22 cellular contexts compared by ENCODE assay signal in genomic region chr12:41907550-41907949, GRCh38.
DNase-seq lines count a peak whose midpoint lies in the region; ATAC-seq and TF ChIP-seq lines count a peak whose summit lies in the region.
"Had no signal": no experiment of that assay in that cellular context is flagged by ENCODE, and none has a peak within 500 bp of the region (broad histone marks: within the 10 kb centered on the region; RNA-seq: fewer than 3 reads in every experiment).

No MANE protein-coding gene starts in this region.

- H3K27me3 ChIP-seq in heart left ventricle (no peaks in the 10 kb centered on the region), right cardiac atrium (ENCODE audit: control insufficient read depth, insufficient read depth) (no peaks in the 10 kb centered on the region), right atrium auricular region (no peaks in the 10 kb centered on the region)
- H3K27me3 ChIP-seq: BE2C; BLaER1 treated with 17β-estradiol and CSF1 and Interleukin-3, amounts not matched to agents 10 nM and 100 nM had no signal

- H3K9me3 ChIP-seq in heart left ventricle: peaks cover 0 to under 1% (median 0%) of the 10 kb centered on the region in 12 donors
- H3K9me3 ChIP-seq in right cardiac atrium (ENCODE audit: control insufficient read depth, low read length): no peaks in the 10 kb centered on the region
- H3K9me3 ChIP-seq in right atrium auricular region: no peaks in the 10 kb centered on the region
- H3K9me3 ChIP-seq: A549; BE2C; BLaER1 treated with 17β-estradiol and CSF1 and Interleukin-3, amounts not matched to agents 10 nM and 100 nM; HAP-1 had no signal

- peaks cover 10% of the 10 kb centered on the region for H3K27me3 Mint-ChIP-seq in glutamatergic neuron (ENCODE audit: unreplicated experiment)
- H3K27me3 Mint-ChIP-seq: CD4-positive, alpha-beta T cell had no signal

- H3K36me3 ChIP-seq in heart left ventricle (no peaks in the 10 kb centered on the region), right atrium auricular region (no peaks in the 10 kb centered on the region)
- H3K36me3 ChIP-seq: BE2C; BLaER1 treated with 17β-estradiol and CSF1 and Interleukin-3, amounts not matched to agents 10 nM and 100 nM; HAP-1 had no signal

- no peak for TF ChIP-seq POLR2A in heart left ventricle (IDR thresholded peaks at IDR 0.05)

- no peak for TF ChIP-seq CTCF in heart left ventricle (IDR thresholded peaks at IDR 0.05)
- no peak for TF ChIP-seq CTCF in right atrium auricular region (IDR thresholded peaks at IDR 0.05)
- TF ChIP-seq CTCF in glutamatergic neuron (IDR thresholded peaks at IDR 0.05; ENCODE audit: partially characterized antibody, unreplicated experiment): no peak

- H3K27ac Mint-ChIP-seq in glutamatergic neuron (ENCODE audit: unreplicated experiment): peak overlapping the region; percentile 74
- H3K27ac Mint-ChIP-seq: CD4-positive, alpha-beta T cell had no signal

- H3K4me3 ChIP-seq in heart left ventricle (no peak overlapping the region), right cardiac atrium (ENCODE audit: low read length) (no peak overlapping the region), right atrium auricular region (no peak overlapping the region)
- H3K4me3 ChIP-seq: A549; BLaER1 treated with 17β-estradiol and CSF1 and Interleukin-3, amounts not matched to agents 10 nM and 100 nM; GM12878; HAP-1 had no signal

- intact Hi-C loops in heart left ventricle (cut with DNase I): no loop called here
- intact Hi-C loops in Right ventricle myocardium superior (cut with DNase I): no loop called here
- intact Hi-C loops in right cardiac atrium (cut with DNase I): no loop called here

- H3K27ac ChIP-seq in heart left ventricle (no peak overlapping the region), right cardiac atrium (ENCODE audit: low read length) (no peak overlapping the region), right atrium auricular region (no peak overlapping the region)
- H3K27ac ChIP-seq: A549; BLaER1 treated with 17β-estradiol and CSF1 and Interleukin-3, amounts not matched to agents 10 nM and 100 nM had no signal

- H3K4me1 ChIP-seq in heart left ventricle (peaks cover 0 to 5% (median 0%) of the 10 kb centered on the region in 12 donors), right cardiac atrium (ENCODE audit: control insufficient read depth, insufficient read depth, low read length) (no peaks in the 10 kb centered on the region), right atrium auricular region (no peaks in the 10 kb centered on the region)
- H3K4me1 ChIP-seq: A549; BE2C; BLaER1 treated with 17β-estradiol and CSF1 and Interleukin-3, amounts not matched to agents 10 nM and 100 nM had no signal

- peaks cover 9% of the 10 kb centered on the region for H3K9me3 Mint-ChIP-seq in glutamatergic neuron (ENCODE audit: unreplicated experiment)
- H3K9me3 Mint-ChIP-seq: CD4-positive, alpha-beta T cell; CD8-positive, alpha-beta memory T cell had no signal

- peaks cover 36% of the 10 kb centered on the region for H3K4me1 Mint-ChIP-seq in glutamatergic neuron (ENCODE audit: low read depth, unreplicated experiment)
- H3K4me1 Mint-ChIP-seq: CD8-positive, alpha-beta memory T cell had no signal

- DNase-seq in heart left ventricle: no peak
- DNase-seq in Right ventricle myocardium superior: no peak
- no peak for DNase-seq in right cardiac atrium
- no peak for DNase-seq in right atrium auricular region (ENCODE audit: low spot score)
- no peak for DNase-seq in glutamatergic neuron
- no peak for DNase-seq in NCI-H1092 (lab: John Stamatoyannopoulos, UW)
- DNase-seq in NCI-H1417 (lab: John Stamatoyannopoulos, UW): no peak
- DNase-seq: 8988T; ACHN; AML-193; BE2C; CD4-positive, alpha-beta T cell; CD8-positive, alpha-beta memory T cell; DMS79; EL; GDM1; GOT3 had no signal

- ATAC-seq in heart left ventricle: peak in 3 of 4 donors; percentile 18 to 70 (median 49)
- ATAC-seq in Right ventricle myocardium superior (ENCODE audit: poor library complexity): no peak
- peak; percentile 84 to 91 for ATAC-seq in right cardiac atrium
- ATAC-seq: A549, GM12878 had no signal

- no peaks in the 10 kb centered on the region for H3K36me3 Mint-ChIP-seq in glutamatergic neuron (ENCODE audit: unreplicated experiment)
- H3K36me3 Mint-ChIP-seq: CD14-positive monocyte; CD8-positive, alpha-beta memory T cell had no signal

- H3K4me3 Mint-ChIP-seq in glutamatergic neuron (ENCODE audit: unreplicated experiment): peak overlapping the region; percentile 63
- H3K4me3 Mint-ChIP-seq: CD4-positive, alpha-beta T cell; CD8-positive, alpha-beta memory T cell had no signal
